13 cellular contexts compared by ENCODE assay signal in the genomic region with DNA sequence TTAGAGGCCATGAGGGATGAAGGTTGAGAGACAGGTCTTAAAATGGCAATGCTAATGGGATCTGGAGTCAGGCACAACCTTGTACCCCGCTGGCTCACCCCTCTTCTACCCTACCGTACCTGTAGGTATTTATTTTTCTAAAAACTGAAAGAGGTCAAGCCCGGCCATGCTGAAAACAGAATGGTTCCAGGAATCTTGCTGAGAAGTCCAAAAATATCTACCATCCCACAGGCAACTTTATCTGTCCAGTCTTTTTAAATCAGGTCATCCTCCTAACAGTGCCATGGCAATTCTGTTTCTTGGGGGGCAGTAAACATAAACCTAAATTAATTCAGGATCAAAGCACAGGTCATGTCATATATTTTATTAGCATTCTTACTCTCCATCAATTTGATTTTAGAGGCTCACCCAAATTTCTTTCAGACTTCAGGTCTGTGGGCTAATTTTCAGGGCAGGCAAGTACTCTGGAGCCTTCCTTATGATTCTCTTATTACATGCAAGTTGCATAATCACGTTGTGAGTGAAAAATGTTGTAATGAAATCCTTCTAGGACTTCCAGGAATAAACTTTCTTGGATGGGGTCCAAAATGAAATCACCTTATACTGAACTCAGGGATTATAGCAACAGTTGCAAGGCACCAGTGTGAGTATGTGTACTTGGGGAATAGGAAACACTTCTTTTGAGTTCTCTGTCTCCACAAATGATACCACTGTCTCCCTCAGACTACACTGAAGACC.
DNase-seq lines count a peak whose midpoint lies in the region; ATAC-seq and TF ChIP-seq lines count a peak whose summit lies in the region.
"Had no signal": no experiment of that assay in that cellular context is flagged by ENCODE, and none has a peak within 500 bp of the region (broad histone marks: within the 10 kb centered on the region; RNA-seq: fewer than 3 reads in every experiment).

No MANE protein-coding gene starts in this region.

- no peaks in the 10 kb centered on the region for H3K27me3 ChIP-seq in IMR-90 (ENCODE audit: control insufficient read depth, insufficient read depth, low read length)
- H3K27me3 ChIP-seq in lung (ENCODE audit: control insufficient read depth, insufficient read depth), result no peaks in the 10 kb centered on the region
- no peaks in the 10 kb centered on the region for H3K27me3 ChIP-seq in sigmoid colon

- H4K91ac ChIP-seq in IMR-90 (ENCODE audit: insufficient read depth, low read depth, low read length), result no peak overlapping the region

- DNase-seq in AG09309 (ENCODE audit: low read depth), result peak; percentile 89
- DNase-seq in IMR-90, result peak; percentile 91
- peak; percentile 90 for DNase-seq in dedifferentiated amniotic fluid mesenchymal stem cell (ENCODE audit: extremely low spot score)
- no peak for DNase-seq in lung (ENCODE audit: low spot score)
- DNase-seq in sigmoid colon, result no peak
- DNase-seq in mucosa of descending colon, result no peak
- DNase-seq: activated naive CD8-positive, alpha-beta T cell treated with anti-CD3 and anti-CD28 coated beads, Interleukin-2, amount 10 ng/mL, durations not matched to agents 7 days and 5 days; GDM1; naive B cell; T-helper 2 cell had no signal

- H3K23ac ChIP-seq in IMR-90 (ENCODE audit: low read depth, low read length), result no peak overlapping the region

- no peaks in the 10 kb centered on the region for H4K20me1 ChIP-seq in IMR-90 (ENCODE audit: insufficient read depth, low read length)

- H3K9me3 ChIP-seq in IMR-90 (ENCODE audit: control insufficient read depth, insufficient read depth, low read length) (no peaks in the 10 kb centered on the region), lung (ENCODE audit: control insufficient read depth in 2 of 2, insufficient read depth in 1 of 2, low read length in 1 of 2) (no peaks in the 10 kb centered on the region), sigmoid colon (no peaks in the 10 kb centered on the region), mucosa of descending colon (no peaks in the 10 kb centered on the region)

- no peak for TF ChIP-seq POLR2A in IMR-90 (IDR thresholded peaks at IDR 0.05; ENCODE audit: low read depth, low read length)
- TF ChIP-seq POLR2A in sigmoid colon (IDR thresholded peaks at IDR 0.05), result no peak

- no peaks in the 10 kb centered on the region for H3K9me1 ChIP-seq in IMR-90 (ENCODE audit: insufficient read depth, low read length)

- H3K56ac ChIP-seq in IMR-90 (ENCODE audit: extremely low read depth, insufficient read depth, low read length), result no peak overlapping the region

- no peak for TF ChIP-seq CTCF in AG09309 (IDR thresholded peaks at IDR 0.05; ENCODE audit: control insufficient read depth, insufficient read depth, low read depth, low read length, missing control alignments)
- no peak for TF ChIP-seq CTCF in IMR-90 (conservative IDR thresholded peaks at IDR 0.05; ENCODE audit: low read depth, low read length)
- TF ChIP-seq CTCF in lung (IDR thresholded peaks at IDR 0.05; ENCODE audit: control extremely low read depth, extremely low read depth), result no peak
- TF ChIP-seq CTCF in sigmoid colon (IDR thresholded peaks at IDR 0.05), result no peak
- TF ChIP-seq CTCF in mucosa of descending colon (IDR thresholded peaks at IDR 0.05), result no peak

- H4K5ac ChIP-seq in IMR-90 (ENCODE audit: low read depth, low read length), result peak overlapping the region; percentile 62; the same call in 1 of the 2 replicates

- H2BK15ac ChIP-seq in IMR-90 (ENCODE audit: low read depth, low read length), result no peak overlapping the region

- H3K79me1 ChIP-seq in IMR-90 (ENCODE audit: low read depth in 1 of 2, low read length in 2 of 2), result no peaks in the 10 kb centered on the region

- H3K9ac ChIP-seq in IMR-90 (ENCODE audit: low read depth, low read length), result no peak overlapping the region

- no peak overlapping the region for H2AK5ac ChIP-seq in IMR-90 (ENCODE audit: low read depth, low read length)

- TF ChIP-seq RAD21 in IMR-90 (IDR thresholded peaks at IDR 0.05; ENCODE audit: low read length), result no peak

- H2AFZ ChIP-seq in IMR-90 (replicated peaks; ENCODE audit: low read length, poor library complexity), result no peak overlapping the region

- POLR2A ChIA-PET in IMR-90 (lab: Charles Lee; ENCODE audit: unreplicated experiment), result no interaction called here

- peak overlapping the region; percentile 44; the same call in 1 of the 2 replicates for H2BK20ac ChIP-seq in IMR-90 (ENCODE audit: low read depth, low read length)

- no peak overlapping the region for H4K8ac ChIP-seq in IMR-90 (ENCODE audit: low read depth in 2 of 2, low read length in 2 of 2)

- H3K4me3 ChIP-seq in AG09309 (ENCODE audit: control insufficient read depth, low read depth, low read length), result no peak overlapping the region
- H3K4me3 ChIP-seq in IMR-90 (ENCODE audit: insufficient read depth, low read depth, low read length), result no peak overlapping the region
- no peak overlapping the region for H3K4me3 ChIP-seq in lung
- H3K4me3 ChIP-seq in sigmoid colon, result no peak overlapping the region
- H3K4me3 ChIP-seq in mucosa of descending colon, result no peak overlapping the region
- H3K4me3 ChIP-seq: K562 had no signal

- no peak overlapping the region for H3K27ac ChIP-seq in IMR-90 (ENCODE audit: insufficient read depth, low read length)
- no peak overlapping the region for H3K27ac ChIP-seq in lung (ENCODE audit: low read depth in 1 of 2, low read length in 1 of 2)
- peak overlapping the region in 1 of 4 donors; percentile 25 for H3K27ac ChIP-seq in sigmoid colon

- CTCF ChIA-PET in IMR-90 (lab: Yijun Ruan, JAX), result no interaction called here

- H3K4ac ChIP-seq in IMR-90 (ENCODE audit: low read depth, low read length), result no peak overlapping the region

- H2AK9ac ChIP-seq in IMR-90 (replicated peaks; ENCODE audit: low read depth, low read length, poor library complexity), result no peak overlapping the region

- no peak for TF ChIP-seq EP300 in sigmoid colon (IDR thresholded peaks at IDR 0.05)

- H3K18ac ChIP-seq in IMR-90 (ENCODE audit: low read depth, low read length), result peak overlapping the region; percentile 87

- H3K4me2 ChIP-seq in IMR-90 (ENCODE audit: low read depth, low read length), result peak overlapping the region; percentile 61; the same call in 1 of the 2 replicates

- H3K4me1 ChIP-seq in IMR-90 (ENCODE audit: control insufficient read depth, insufficient read depth, low read length) (peaks cover 8% of the 10 kb centered on the region), lung (ENCODE audit: control insufficient read depth in 2 of 2, insufficient read depth in 2 of 2, low read length in 2 of 2) (peaks cover 1 to 32% of the 10 kb centered on the region in 2 donors), sigmoid colon (peaks cover 0 to 20% (median 2%) of the 10 kb centered on the region in 4 donors), mucosa of descending colon (ENCODE audit: low read depth) (no peaks in the 10 kb centered on the region)

- WGBS in IMR-90 (ENCODE audit: extremely low coverage in 2 of 2, insufficient read length in 1 of 2), 2 experiments, result no CpG with 5 or more reads among the region's 4 CpGs
- WGBS in lung, 2 donors, result 70 to 74% methylated on average over 4 of the region's 4 CpGs
- WGBS in sigmoid colon, 2 donors, result 73 to 78% methylated on average over 4 of the region's 4 CpGs

- intact Hi-C loops in IMR-90 (cut with micrococcal nuclease), result loop anchor here (5.0 to 10.0 kb wide), 2 partner anchors 288 to 305 kb away; no protein-coding TSS in a partner anchor
- intact Hi-C loops in sigmoid colon (cut with DNase I), result no loop called here
- intact Hi-C loops in mucosa of descending colon (cut with DNase I, micrococcal nuclease), result no loop called here

- dilution Hi-C loops in IMR-90 (cut with HindIII; ENCODE audit: low sequenced_read_pairs, unreplicated experiment), result no loop called here

- H2BK120ac ChIP-seq in IMR-90 (ENCODE audit: low read depth, low read length), result no peak overlapping the region

- no TSS peak for BruUV-seq in IMR-90 (replicated peaks; lab: Mats Ljungman, UMichigan)

- H3K36me3 ChIP-seq in IMR-90 (ENCODE audit: control insufficient read depth, insufficient read depth, low read length), result no peaks in the 10 kb centered on the region
- no peaks in the 10 kb centered on the region for H3K36me3 ChIP-seq in lung (ENCODE audit: control insufficient read depth in 2 of 2, insufficient read depth in 2 of 2, low read length in 2 of 2)
- H3K36me3 ChIP-seq in sigmoid colon, result no peaks in the 10 kb centered on the region
- no peaks in the 10 kb centered on the region for H3K36me3 ChIP-seq in mucosa of descending colon (ENCODE audit: low read depth)

- no peak overlapping the region for H2BK5ac ChIP-seq in IMR-90 (ENCODE audit: low read depth, low read length, poor library complexity, severe bottlenecking)

- in situ Hi-C loops in IMR-90 (cut with MboI; ENCODE audit: low sequenced_read_pairs), result no loop called here

- H3K14ac ChIP-seq in IMR-90 (replicated peaks; ENCODE audit: low read depth, low read length), result no peak overlapping the region

- ATAC-seq in IMR-90 (ENCODE audit: low read depth), result peak; percentile 46; the same call in 1 of the 2 replicates
- ATAC-seq in lung (ENCODE audit: insufficient read depth, low FRiP score), result peak; percentile 42
- ATAC-seq in GM21526 (IDR thresholded peaks at IDR 0.05; ENCODE audit: low FRiP score, unreplicated experiment), result no peak
- no peak for ATAC-seq in HG02763 (IDR thresholded peaks at IDR 0.05; ENCODE audit: unreplicated experiment)
- no peak for ATAC-seq in mucosa of descending colon
- ATAC-seq: K562 had no signal

TF ChIP-seq in IMR-90, 13 proteins besides CTCF, POLR2A, EP300 and RAD21:
- TF ChIP-seq MXI1 (IDR thresholded peaks at IDR 0.05; ENCODE audit: borderline replicate concordance, low read depth, low read length) (no peak), CEBPB (IDR thresholded peaks at IDR 0.05; ENCODE audit: low read depth, low read length) (peak; percentile 92)
TF ChIP-seq in IMR-90: peak in this region for 1.

Comparison
In these comparisons a context has a peak if more than half of its experiments do, and no peak if none do; other contexts are left out.
1. DNase-seq: peak in AG09309 (single experiment), IMR-90 (single experiment) and dedifferentiated amniotic fluid mesenchymal stem cell (single experiment); none in lung (single experiment), sigmoid colon (single experiment) and mucosa of descending colon (0 of 3).
2. ATAC-seq: peak in IMR-90 (single experiment) and lung (single experiment); none in GM21526 (single experiment), HG02763 (single experiment) and mucosa of descending colon (single experiment).